Comparison of ENCODE assay signal across 24 cellular contexts in genomic region chr6:10554826-10555225, GRCh38. TPM values are rescaled to one million over a fixed set of nuclear protein-coding genes. Genes with fewer than 3 reads are reported as not detected.
DNase-seq lines count a peak whose midpoint lies in the region; ATAC-seq and TF ChIP-seq lines count a peak whose summit lies in the region.
"Had no signal": no experiment of that assay in that cellular context is flagged by ENCODE, and none has a peak within 500 bp of the region (broad histone marks: within the 10 kb centered on the region; RNA-seq: fewer than 3 reads in every experiment).

No MANE protein-coding gene starts in this region.

- H2AK5ac ChIP-seq in trophoblast cell (ENCODE audit: low read length) = no peak overlapping the region

- TF ChIP-seq CTCF in WTC11 (IDR thresholded peaks at IDR 0.05) = no peak

- peaks cover 16% of the 10 kb centered on the region for H3K79me1 ChIP-seq in trophoblast cell (ENCODE audit: low read length)

- H2AFZ ChIP-seq in trophoblast cell (ENCODE audit: insufficient read depth, low read length, poor library complexity) = no peak overlapping the region
- H2AFZ ChIP-seq: PC-9 had no signal

- POLR2A ChIA-PET in WTC11 (lab: Charles Lee) = interaction anchor here (1.1 to 2.4 kb wide), 7 partner anchors 9 to 45 kb away, joined by 3 to 19 read pairs (median 6); partner anchors contain the start of gene GCNT2

- peaks cover 9 to 22% of the 10 kb centered on the region in 2 experiments for H3K4me1 ChIP-seq in trophoblast cell (ENCODE audit: control insufficient read depth in 1 of 2, insufficient read depth in 2 of 2, low read length in 2 of 2)

- H2BK5ac ChIP-seq in trophoblast cell (ENCODE audit: low read depth, low read length, poor library complexity) = peak overlapping the region; percentile 64

- no peaks in the 10 kb centered on the region for H3K9me3 ChIP-seq in trophoblast cell (ENCODE audit: insufficient read depth, low read depth, low read length)

- no peak for ATAC-seq in WTC11
- ATAC-seq: activated CD8-positive, alpha-beta T cell treated with anti-CD3 and anti-CD28 coated beads, Interleukin-2, amount 10 ng/mL, durations not matched to agents 7 days and 5 days; activated T-cell treated with anti-CD3 and anti-CD28 coated beads, Interleukin-2, amount 50 U/mL, for 4 hours had no signal

- no peak overlapping the region for H3K4ac ChIP-seq in trophoblast cell (ENCODE audit: low read depth, low read length)

- no peaks in the 10 kb centered on the region for H3K36me3 ChIP-seq in H7 (replicated peaks; ENCODE audit: control insufficient read depth, insufficient read depth, low read length)
- H3K36me3 ChIP-seq in trophoblast cell (ENCODE audit: control insufficient read depth in 1 of 2, insufficient read depth in 2 of 2, low read length in 2 of 2) = peaks cover 2 to 4% of the 10 kb centered on the region in 2 experiments
- H3K36me3 ChIP-seq: brain microvascular endothelial cell had no signal

- no peak overlapping the region for H4K8ac ChIP-seq in trophoblast cell (ENCODE audit: low read depth, low read length)

- peak overlapping the region; percentile 97 for H3K27ac Mint-ChIP-seq in WTC11
- H3K27ac Mint-ChIP-seq: activated CD8-positive, alpha-beta T cell treated with anti-CD3 and anti-CD28 coated beads, Interleukin-2, amount 10 ng/mL, durations not matched to agents 7 days and 5 days; activated naive CD8-positive, alpha-beta T cell; CD4-positive, alpha-beta T cell; dendritic cell treated with granulocyte-macrophage colony-stimulating factor and Interleukin-4, amounts not matched to agents 40 ng/mL and 50 ng/mL, for 4 days had no signal

- H3K9ac ChIP-seq in trophoblast cell (ENCODE audit: low read length) = no peak overlapping the region
- H3K9ac ChIP-seq: KMS-11 had no signal

- H3K14ac ChIP-seq in trophoblast cell (ENCODE audit: low read length) = peak overlapping the region; percentile 21

- DNase-seq in H7 = peak; percentile 15
- DNase-seq in WTC11 (ENCODE audit: low spot score) = no peak
- DNase-seq in trophoblast cell = no peak
- DNase-seq in NCI-H146 treated with DMSO at 0.1 percent for 48 hours (lab: John Stamatoyannopoulos, UW; ENCODE audit: unreplicated experiment) = no peak
- DNase-seq in pons (ENCODE audit: low spot score) = no peak
- DNase-seq in NCI-H1105 (lab: John Stamatoyannopoulos, UW) = no peak
- DNase-seq in substantia nigra (lab: John Stamatoyannopoulos, UW) = no peak
- DNase-seq: activated CD4-positive, CD25-positive, alpha-beta regulatory T cell; activated CD8-positive, alpha-beta T cell treated with anti-CD3 and anti-CD28 coated beads, Interleukin-2, amount 10 ng/mL, durations not matched to agents 7 days and 5 days; activated T-cell treated with anti-CD3 and anti-CD28 coated beads, Interleukin-2, amount 50 U/mL, for 4 hours; brain microvascular endothelial cell; CD4-positive, alpha-beta T cell; islet precursor cell; mesenchymal stem cell; NCI-H1092; NCI-H2107; NCI-H524; PC-9; stimulated activated CD4-positive, alpha-beta T cell treated with anti-CD3 and anti-CD28 coated beads, Interleukin-15, amount 100 ng/mL, for 24 hours; stimulated activated naive CD4-positive, alpha-beta T cell had no signal

- no peak overlapping the region for H3K27ac ChIP-seq in trophoblast cell (ENCODE audit: low read depth, low read length)
- no peak overlapping the region for H3K27ac ChIP-seq in substantia nigra (ENCODE audit: low read depth, low read length, poor library complexity, severe bottlenecking)
- H3K27ac ChIP-seq: brain microvascular endothelial cell, KMS-11, PC-9 had no signal

- H3K23ac ChIP-seq in trophoblast cell (ENCODE audit: low read length) = no peak overlapping the region

- no peak overlapping the region for H3K18ac ChIP-seq in trophoblast cell (ENCODE audit: low read length)

- H2BK12ac ChIP-seq in trophoblast cell (ENCODE audit: low read length) = peak overlapping the region; percentile 58

- H3K36me3 Mint-ChIP-seq in WTC11 = peaks cover 3% of the 10 kb centered on the region; the same call in 1 of the 2 replicates

- H3K27me3 ChIP-seq in H7 (ENCODE audit: control insufficient read depth, insufficient read depth, low read length) = no peaks in the 10 kb centered on the region
- no peaks in the 10 kb centered on the region for H3K27me3 ChIP-seq in trophoblast cell (ENCODE audit: insufficient read depth, low read length)
- H3K27me3 ChIP-seq: brain microvascular endothelial cell had no signal

- no peak overlapping the region for H3K4me2 ChIP-seq in trophoblast cell (ENCODE audit: low read length)
- H3K4me2 ChIP-seq: KMS-11, PC-9 had no signal

- H4K91ac ChIP-seq in trophoblast cell (ENCODE audit: low read depth, low read length) = peak overlapping the region; percentile 53

- H3K4me3 ChIP-seq in H7 (ENCODE audit: insufficient read depth, low read depth, low read length) (no peak overlapping the region), iPS-11a (ENCODE audit: low read depth, low read length) (peak overlapping the region; percentile 64), trophoblast cell (ENCODE audit: low read depth, low read length) (no peak overlapping the region)
- H3K4me3 ChIP-seq: PC-9 had no signal

- peaks cover 70% of the 10 kb centered on the region for H3K4me1 Mint-ChIP-seq in WTC11

- 100% methylated on average over 1 of the region's 7 CpGs for WGBS in trophoblast cell (ENCODE audit: extremely low coverage, insufficient coverage, insufficient read length)

- H3K9me3 Mint-ChIP-seq in WTC11 = no peaks in the 10 kb centered on the region
- H3K9me3 Mint-ChIP-seq: activated T-cell treated with anti-CD3 and anti-CD28 coated beads, Interleukin-2, amount 50 U/mL, for 4 hours; CD4-positive, alpha-beta T cell; dendritic cell treated with granulocyte-macrophage colony-stimulating factor and Interleukin-4, amounts not matched to agents 40 ng/mL and 50 ng/mL, for 4 days had no signal

- CTCF ChIA-PET in WTC11 (lab: Charles Lee) = interaction anchor here (0.7 to 2.0 kb wide), 5 partner anchors 32 to 123 kb away, joined by 3 to 10 read pairs (median 4); no protein-coding TSS in a partner anchor

- peak overlapping the region; percentile 52 for H2BK120ac ChIP-seq in trophoblast cell (ENCODE audit: insufficient read depth, low read length, poor library complexity)

- no peak overlapping the region for H4K12ac ChIP-seq in trophoblast cell (ENCODE audit: low read depth, low read length)

- H3K27me3 Mint-ChIP-seq in WTC11 (ENCODE audit: low read depth) = no peaks in the 10 kb centered on the region
- H3K27me3 Mint-ChIP-seq: activated naive CD8-positive, alpha-beta T cell; CD4-positive, alpha-beta T cell; dendritic cell treated with granulocyte-macrophage colony-stimulating factor and Interleukin-4, amounts not matched to agents 40 ng/mL and 50 ng/mL, for 4 days had no signal

- peak overlapping the region; percentile 94 for H3K4me3 Mint-ChIP-seq in WTC11
- H3K4me3 Mint-ChIP-seq: activated CD8-positive, alpha-beta T cell treated with anti-CD3 and anti-CD28 coated beads, Interleukin-2, amount 10 ng/mL, durations not matched to agents 7 days and 5 days; activated naive CD8-positive, alpha-beta T cell; activated T-cell treated with anti-CD3 and anti-CD28 coated beads, Interleukin-2, amount 50 U/mL, for 4 hours; CD4-positive, alpha-beta T cell; dendritic cell treated with granulocyte-macrophage colony-stimulating factor and Interleukin-4, amounts not matched to agents 40 ng/mL and 50 ng/mL, for 4 days had no signal

- peaks cover 2% of the 10 kb centered on the region for H3K79me2 ChIP-seq in trophoblast cell (ENCODE audit: control insufficient read depth, insufficient read depth, low read length, poor library complexity)

TF ChIP-seq in WTC11, 78 proteins besides CTCF, POLR2A, EP300 and RAD21:
- TF ChIP-seq TEAD1 (CRISPR knock-in tag; IDR thresholded peaks at IDR 0.05) (peak; percentile 13; the same call in 1 of the 2 replicates), FOXK1 (CRISPR knock-in tag; IDR thresholded peaks at IDR 0.05) (peak; percentile 57; the same call in 1 of the 2 replicates), ZNF232 (CRISPR knock-in tag; IDR thresholded peaks at IDR 0.05) (0 out of 2 replicates have a peak, but pooled peaks have one; percentile 1), CREB1 (CRISPR knock-in tag; IDR thresholded peaks at IDR 0.05) (no peak)
TF ChIP-seq in WTC11: peak in this region for 3.

RNA-seq across cellular contexts. Expression of gene GCNT2, which starts 33.7 kb away (rescaled TPM):
- total RNA-seq in H7 (2014; rRNA removed; shearing (Covaris generic)) = 33.4 and 52.5 TPM in 2 replicates
- 51.2 to 66.7 TPM (median 62.7 TPM) in 3 replicates for total RNA-seq in WTC11 (2021)
- polyA plus RNA-seq in trophoblast cell (2013) = 16.5 and 17.2 TPM in 2 replicates
